Comparison of ENCODE assay signal across 32 cellular contexts in genomic region chr18:74416124-74416523, GRCh38. TPM values are rescaled to one million over a fixed set of nuclear protein-coding genes. Genes with fewer than 3 reads are reported as not detected.
"Had no signal": no experiment of that assay in that cellular context is flagged by ENCODE, and none has a peak within 500 bp of the region (broad histone marks: within the 10 kb centered on the region; RNA-seq: fewer than 3 reads in every experiment).

No MANE protein-coding gene starts in this region.

- H3K27ac ChIP-seq: colonic mucosa, epithelial cell of prostate, gastrocnemius medialis, neutrophil, pancreas, sigmoid colon, stomach, thyroid gland, vagina had no signal

- H3K4me3 Mint-ChIP-seq: dendritic cell treated with granulocyte-macrophage colony-stimulating factor and Interleukin-4, amounts not matched to agents 40 ng/mL and 50 ng/mL, for 4 days; endodermal cell; naive thymus-derived CD8-positive, alpha-beta T cell; stimulated activated effector memory CD8-positive, alpha-beta T cell treated with anti-CD3 and anti-CD28 coated beads, Interleukin-12 subunit alpha, Interleukin-12 subunit beta, amount 100 ng/mL, for 72 hours had no signal

- H3K36me3 ChIP-seq: colonic mucosa, gastrocnemius medialis, neutrophil, pancreas, sigmoid colon, stomach, thyroid gland, vagina had no signal

- H3K9me3 ChIP-seq: colonic mucosa, gastrocnemius medialis, neutrophil, pancreas, sigmoid colon, stomach, thyroid gland, vagina had no signal

- H3K4me1 Mint-ChIP-seq: stimulated activated effector memory CD8-positive, alpha-beta T cell treated with anti-CD3 and anti-CD28 coated beads, Interleukin-12 subunit alpha, Interleukin-12 subunit beta, amount 100 ng/mL, for 72 hours had no signal

- H3K27ac Mint-ChIP-seq: dendritic cell treated with granulocyte-macrophage colony-stimulating factor and Interleukin-4, amounts not matched to agents 40 ng/mL and 50 ng/mL, for 4 days; endodermal cell; stimulated activated effector memory CD8-positive, alpha-beta T cell treated with anti-CD3 and anti-CD28 coated beads, Interleukin-12 subunit alpha, Interleukin-12 subunit beta, amount 100 ng/mL, for 72 hours had no signal

- DNase-seq: colonic mucosa; effector CD8-positive, alpha-beta T cell; endodermal cell; foreskin fibroblast; gastrocnemius medialis; hippocampal formation; left colon; mesenchymal stem cell; midbrain; naive thymus-derived CD8-positive, alpha-beta T cell; pancreas; sigmoid colon; stimulated activated CD4-positive, alpha-beta T cell treated with anti-CD3 and anti-CD28 coated beads, Interleukin-2, amount 100 ng/mL, for 24 hours; stimulated activated CD4-positive, alpha-beta T cell treated with anti-CD3 and anti-CD28 coated beads, Interleukin-4, amount 100 ng/mL, for 24 hours; stimulated activated naive CD4-positive, alpha-beta T cell treated with Interleukin-2 at 50 U/mL for 16 hours; stomach; thyroid gland; trophoblast cell had no signal

- H3K27me3 ChIP-seq: colonic mucosa, neutrophil, sigmoid colon, thyroid gland, vagina had no signal

- H3K4me1 ChIP-seq: colonic mucosa, pancreas, stomach, vagina had no signal

- H3K36me3 Mint-ChIP-seq: naive thymus-derived CD8-positive, alpha-beta T cell; stimulated activated effector memory CD8-positive, alpha-beta T cell treated with anti-CD3 and anti-CD28 coated beads, Interleukin-12 subunit alpha, Interleukin-12 subunit beta, amount 100 ng/mL, for 72 hours had no signal

- H3K9me3 Mint-ChIP-seq: dendritic cell treated with granulocyte-macrophage colony-stimulating factor and Interleukin-4, amounts not matched to agents 40 ng/mL and 50 ng/mL, for 4 days; endodermal cell; naive thymus-derived CD8-positive, alpha-beta T cell; stimulated activated effector memory CD8-positive, alpha-beta T cell treated with anti-CD3 and anti-CD28 coated beads, Interleukin-12 subunit alpha, Interleukin-12 subunit beta, amount 100 ng/mL, for 72 hours had no signal

- ATAC-seq: esophagus mucosa; gastrocnemius medialis; left colon; naive thymus-derived CD8-positive, alpha-beta T cell; pancreas; stimulated activated effector memory CD8-positive, alpha-beta T cell treated with anti-CD3 and anti-CD28 coated beads, Interleukin-12 subunit alpha, Interleukin-12 subunit beta, amount 100 ng/mL, for 72 hours had no signal

- H3K4me3 ChIP-seq: colonic mucosa, gastrocnemius medialis, pancreas, sigmoid colon, stomach, thyroid gland, vagina had no signal

RNA-seq across cellular contexts. Expression of gene DIPK1C, which starts 41.0 kb away (rescaled TPM):
- total RNA-seq: chondrocyte, esophagus mucosa, glomerular endothelial cell, kidney epithelial cell, lung microvascular endothelial cell, myocyte, posterior vena cava, subcutaneous adipose tissue, thyroid gland, ureter, vagina had no signal
